In genomic region chr20:61434361-61434781, GRCh38 we compare ENCODE assay signal across 22 cellular contexts.
DNase-seq lines count a peak whose midpoint lies in the region; TF ChIP-seq lines count a peak whose summit lies in the region.
"Had no signal": no experiment of that assay in that cellular context is flagged by ENCODE, and none has a peak within 500 bp of the region (broad histone marks: within the 10 kb centered on the region; RNA-seq: fewer than 3 reads in every experiment).

No MANE protein-coding gene starts in this region.

- DNase-seq in NCI-H748 (lab: John Stamatoyannopoulos, UW; ENCODE audit: unreplicated experiment) (peak; percentile 12), NCI-H748 treated with DMSO at 0.1 percent for 48 hours (lab: John Stamatoyannopoulos, UW) (no peak), RPMI8226 (peak; percentile 58), glutamatergic neuron (peak; percentile 60), smooth muscle cell (lab: John Stamatoyannopoulos, UW; ENCODE audit: unreplicated experiment) (no peak), NCI-H446 (lab: John Stamatoyannopoulos, UW) (no peak), A172 (ENCODE audit: low spot score) (no peak), NCI-H2029 (lab: John Stamatoyannopoulos, UW) (no peak)
- DNase-seq: 8988T; activated CD8-positive, alpha-beta memory T cell treated with anti-CD3 and anti-CD28 coated beads for 24 hours; activated naive CD8-positive, alpha-beta T cell treated with anti-CD3 and anti-CD28 coated beads for 36 hours; activated T-cell treated with anti-CD3 and anti-CD28 coated beads, Interleukin-2, amount 50 U/mL, for 72 hours; brain microvascular endothelial cell; DMS 273 treated with DMSO at 0.1 percent for 48 hours; MG63; NCI-H146; occipital lobe; stimulated activated CD4-positive, alpha-beta T cell treated with anti-CD3 and anti-CD28 coated beads, Interleukin-4, amount 100 ng/mL, for 24 hours; substantia nigra had no signal

- H2AFZ ChIP-seq in smooth muscle cell (ENCODE audit: low read depth), result no peak overlapping the region

- 6% methylated on average over 18 of the region's 18 CpGs for WGBS in smooth muscle cell (ENCODE audit: low lambda C conversion rate)

- H3K4me2 ChIP-seq in smooth muscle cell, result peak overlapping the region; percentile 48

- H3K27me3 Mint-ChIP-seq in glutamatergic neuron (ENCODE audit: unreplicated experiment), result peaks cover 10% of the 10 kb centered on the region

- H3K9me3 ChIP-seq in smooth muscle cell (replicated peaks; ENCODE audit: low read depth), result no peaks in the 10 kb centered on the region
- H3K9me3 ChIP-seq: MG63 had no signal

- H3K4me3 ChIP-seq in smooth muscle cell, result no peak overlapping the region
- H3K4me3 ChIP-seq: MG63 had no signal

- peaks cover 13% of the 10 kb centered on the region for H3K27me3 ChIP-seq in smooth muscle cell (ENCODE audit: low read depth)
- H3K27me3 ChIP-seq: brain microvascular endothelial cell had no signal

- H3K27ac ChIP-seq in smooth muscle cell (ENCODE audit: low read depth), result no peak overlapping the region
- H3K27ac ChIP-seq: brain microvascular endothelial cell, C4-2B had no signal

- peaks cover 42% of the 10 kb centered on the region for H3K4me1 ChIP-seq in smooth muscle cell (ENCODE audit: low read depth)

- H3K9ac ChIP-seq in smooth muscle cell (ENCODE audit: low read depth), result no peak overlapping the region

- peak overlapping the region; percentile 1 for H3K27ac Mint-ChIP-seq in glutamatergic neuron (ENCODE audit: unreplicated experiment)
- H3K27ac Mint-ChIP-seq: activated naive CD8-positive, alpha-beta T cell treated with anti-CD3 and anti-CD28 coated beads for 36 hours; activated T-cell treated with anti-CD3 and anti-CD28 coated beads, Interleukin-2, amount 50 U/mL, for 72 hours; dendritic cell treated with granulocyte-macrophage colony-stimulating factor and Interleukin-4, amounts not matched to agents 40 ng/mL and 50 ng/mL, for 4 days; T-helper 1 cell treated with Interleukin-12 subunit alpha and Interleukin-12 subunit beta and Interleukin-4 antibody, amounts not matched to agents 30 μg/mL and 1 μg/mL, for 36 hours had no signal

- H3F3A ChIP-seq in smooth muscle cell (ENCODE audit: low read depth), result peaks cover 5% of the 10 kb centered on the region

- no peaks in the 10 kb centered on the region for H3K79me2 ChIP-seq in smooth muscle cell (ENCODE audit: low read depth)

- TF ChIP-seq CTCF in glutamatergic neuron (IDR thresholded peaks at IDR 0.05; ENCODE audit: partially characterized antibody, unreplicated experiment), result no peak
- no peak for TF ChIP-seq CTCF in smooth muscle cell (IDR thresholded peaks at IDR 0.05; ENCODE audit: borderline replicate concordance, insufficient read depth, poor library complexity, severe bottlenecking)

- no peaks in the 10 kb centered on the region for H3K36me3 Mint-ChIP-seq in glutamatergic neuron (ENCODE audit: unreplicated experiment)
- H3K36me3 Mint-ChIP-seq: activated naive CD8-positive, alpha-beta T cell treated with anti-CD3 and anti-CD28 coated beads for 36 hours had no signal

- no peaks in the 10 kb centered on the region for H3K36me3 ChIP-seq in smooth muscle cell (ENCODE audit: low read depth)
- H3K36me3 ChIP-seq: brain microvascular endothelial cell, MG63 had no signal

- H4K20me1 ChIP-seq in smooth muscle cell (ENCODE audit: low read depth), result no peaks in the 10 kb centered on the region

- H3K4me1 Mint-ChIP-seq in glutamatergic neuron (ENCODE audit: low read depth, unreplicated experiment), result peaks cover 34% of the 10 kb centered on the region
- H3K4me1 Mint-ChIP-seq: activated naive CD8-positive, alpha-beta T cell treated with anti-CD3 and anti-CD28 coated beads for 36 hours had no signal

- no peaks in the 10 kb centered on the region for H3K9me3 Mint-ChIP-seq in glutamatergic neuron (ENCODE audit: unreplicated experiment)
- H3K9me3 Mint-ChIP-seq: activated naive CD8-positive, alpha-beta T cell treated with anti-CD3 and anti-CD28 coated beads for 36 hours; activated T-cell treated with anti-CD3 and anti-CD28 coated beads, Interleukin-2, amount 50 U/mL, for 72 hours; dendritic cell treated with granulocyte-macrophage colony-stimulating factor and Interleukin-4, amounts not matched to agents 40 ng/mL and 50 ng/mL, for 4 days had no signal

- peak overlapping the region; percentile 6 for H3K4me3 Mint-ChIP-seq in glutamatergic neuron (ENCODE audit: unreplicated experiment)
- H3K4me3 Mint-ChIP-seq: activated naive CD8-positive, alpha-beta T cell treated with anti-CD3 and anti-CD28 coated beads for 36 hours; activated T-cell treated with anti-CD3 and anti-CD28 coated beads, Interleukin-2, amount 50 U/mL, for 72 hours; dendritic cell treated with granulocyte-macrophage colony-stimulating factor and Interleukin-4, amounts not matched to agents 40 ng/mL and 50 ng/mL, for 4 days; T-helper 1 cell treated with Interleukin-12 subunit alpha and Interleukin-12 subunit beta and Interleukin-4 antibody, amounts not matched to agents 30 μg/mL and 1 μg/mL, for 36 hours had no signal

Comparison
In these comparisons a context has a peak if more than half of its experiments do, and no peak if none do; other contexts are left out.
1. DNase-seq: peak in NCI-H748 (single experiment), RPMI8226 (single experiment) and glutamatergic neuron (single experiment); none in NCI-H748 treated with DMSO at 0.1 percent for 48 hours (single experiment), smooth muscle cell (single experiment), NCI-H446 (0 of 2), A172 (single experiment) and NCI-H2029 (single experiment).